Comparison of ENCODE assay signal across 20 cellular contexts in genomic region chr9:130593020-130593419, GRCh38. TPM values are rescaled to one million over a fixed set of nuclear protein-coding genes. Genes with fewer than 3 reads are reported as not detected.
DNase-seq lines count a peak whose midpoint lies in the region; ATAC-seq and TF ChIP-seq lines count a peak whose summit lies in the region.
"Had no signal": no experiment of that assay in that cellular context is flagged by ENCODE, and none has a peak within 500 bp of the region (broad histone marks: within the 10 kb centered on the region; RNA-seq: fewer than 3 reads in every experiment).

No MANE protein-coding gene starts in this region.

- no peak overlapping the region for H3K14ac ChIP-seq in mesenchymal stem cell (ENCODE audit: low read length in 2 of 2)

- H3K27me3 ChIP-seq in mesenchymal stem cell (ENCODE audit: control insufficient read depth in 1 of 2, insufficient read depth in 1 of 2, low read length in 2 of 2) = no peaks in the 10 kb centered on the region

- H3K27ac Mint-ChIP-seq in WTC11 = peak overlapping the region; percentile 39
- H3K27ac Mint-ChIP-seq in activated T-helper 17 cell treated with anti-CD3 and anti-CD28 coated beads, Interleukin-2, amount 50 U/mL, for 72 hours = peak overlapping the region; percentile 30
- H3K27ac Mint-ChIP-seq: CD4-positive, alpha-beta T cell had no signal

- no peak overlapping the region for H3K18ac ChIP-seq in mesenchymal stem cell (ENCODE audit: low read depth in 1 of 2, low read length in 2 of 2)

- WGBS in mesenchymal stem cell = 93% methylated on average over 2 of the region's 2 CpGs

- no peak for TF ChIP-seq CTCF in WTC11 (IDR thresholded peaks at IDR 0.05)

- no peaks in the 10 kb centered on the region for H3K27me3 Mint-ChIP-seq in WTC11 (ENCODE audit: low read depth)
- no peaks in the 10 kb centered on the region for H3K27me3 Mint-ChIP-seq in activated T-helper 17 cell treated with anti-CD3 and anti-CD28 coated beads, Interleukin-2, amount 50 U/mL, for 72 hours
- H3K27me3 Mint-ChIP-seq: CD4-positive, alpha-beta T cell had no signal

- no peak overlapping the region for H3K23ac ChIP-seq in mesenchymal stem cell (ENCODE audit: low read length in 2 of 2)

- no peak overlapping the region for H2AFZ ChIP-seq in mesenchymal stem cell (ENCODE audit: low read depth, low read length)
- H2AFZ ChIP-seq: GM23248 had no signal

- POLR2A ChIA-PET in WTC11 (lab: Charles Lee) = interaction anchor here (0.6 kb wide), 1 partner anchor 72 kb away, joined by 4 read pairs; no protein-coding TSS in a partner anchor

- no peak overlapping the region for H3K27ac ChIP-seq in mesenchymal stem cell (ENCODE audit: low read length, poor library complexity, severe bottlenecking)
- H3K27ac ChIP-seq: C4-2B, GM23248, HL-60 had no signal

- peaks cover 24% of the 10 kb centered on the region for H3K36me3 Mint-ChIP-seq in WTC11
- H3K36me3 Mint-ChIP-seq in activated T-helper 17 cell treated with anti-CD3 and anti-CD28 coated beads, Interleukin-2, amount 50 U/mL, for 72 hours (ENCODE audit: low read depth) = peaks cover 59% of the 10 kb centered on the region

- no peak overlapping the region for H2BK15ac ChIP-seq in mesenchymal stem cell (ENCODE audit: low read depth, poor library complexity, severe bottlenecking)

- no peak overlapping the region for H2BK120ac ChIP-seq in mesenchymal stem cell (ENCODE audit: low read depth, low read length)

- H3K4ac ChIP-seq in mesenchymal stem cell (ENCODE audit: low read depth in 1 of 2, low read length in 2 of 2) = no peak overlapping the region

- no peak overlapping the region for H4K91ac ChIP-seq in mesenchymal stem cell (ENCODE audit: low read length)

- peaks cover 12% of the 10 kb centered on the region; the same call in 1 of the 2 replicates for H3K4me1 Mint-ChIP-seq in WTC11
- peaks cover 8% of the 10 kb centered on the region for H3K4me1 Mint-ChIP-seq in activated T-helper 17 cell treated with anti-CD3 and anti-CD28 coated beads, Interleukin-2, amount 50 U/mL, for 72 hours

- H2BK12ac ChIP-seq in mesenchymal stem cell (ENCODE audit: low read length in 2 of 2) = peak overlapping the region in 1 of 2 experiments; percentile 19

- no peak overlapping the region for H3K9ac ChIP-seq in mesenchymal stem cell (ENCODE audit: low read length)
- H3K9ac ChIP-seq: GM23248 had no signal

- no peak overlapping the region for H2BK5ac ChIP-seq in mesenchymal stem cell (ENCODE audit: low read depth, low read length, poor library complexity, severe bottlenecking)

- no peaks in the 10 kb centered on the region for H3K9me3 Mint-ChIP-seq in WTC11
- H3K9me3 Mint-ChIP-seq in activated T-helper 17 cell treated with anti-CD3 and anti-CD28 coated beads, Interleukin-2, amount 50 U/mL, for 72 hours = no peaks in the 10 kb centered on the region
- H3K9me3 Mint-ChIP-seq: CD4-positive, alpha-beta T cell had no signal

- H2AK5ac ChIP-seq in mesenchymal stem cell (ENCODE audit: low read length, severe bottlenecking) = peak overlapping the region; percentile 35

- H3K79me1 ChIP-seq in mesenchymal stem cell (replicated peaks; ENCODE audit: low read length, poor library complexity, severe bottlenecking) = peaks cover 26% of the 10 kb centered on the region

- H3K4me2 ChIP-seq in mesenchymal stem cell (ENCODE audit: low read length, poor library complexity, severe bottlenecking) = no peak overlapping the region

- no peaks in the 10 kb centered on the region for H3K9me3 ChIP-seq in mesenchymal stem cell (ENCODE audit: control insufficient read depth, low read length)
- H3K9me3 ChIP-seq: Caco-2 had no signal

- H3K4me3 Mint-ChIP-seq in WTC11 = no peak overlapping the region
- H3K4me3 Mint-ChIP-seq in activated T-helper 17 cell treated with anti-CD3 and anti-CD28 coated beads, Interleukin-2, amount 50 U/mL, for 72 hours = no peak overlapping the region
- H3K4me3 Mint-ChIP-seq: CD4-positive, alpha-beta T cell had no signal

- CTCF ChIA-PET in WTC11 (lab: Charles Lee) = interaction anchor here (1.9 kb wide), 1 partner anchor 132 kb away, joined by 8 read pairs; no protein-coding TSS in a partner anchor

- H3K4me1 ChIP-seq in mesenchymal stem cell (ENCODE audit: control insufficient read depth, insufficient read depth, low read depth, low read length) = peaks cover 2% of the 10 kb centered on the region
- H3K4me1 ChIP-seq: Caco-2 had no signal

- H3K4me3 ChIP-seq in mesenchymal stem cell (ENCODE audit: insufficient read depth in 1 of 2, low read depth in 1 of 2, low read length in 2 of 2) = no peak overlapping the region
- H3K4me3 ChIP-seq: GM23248, K562 had no signal

- no peak overlapping the region for H4K8ac ChIP-seq in mesenchymal stem cell (ENCODE audit: low read length)

- ATAC-seq in WTC11 (no peak), left lobe of liver (peak; percentile 39), GM19455 (IDR thresholded peaks at IDR 0.05; ENCODE audit: unreplicated experiment) (no peak)
- no peak for ATAC-seq in activated T-helper 17 cell treated with anti-CD3 and anti-CD28 coated beads, Interleukin-2, amount 50 U/mL, for 72 hours (replicated peaks)
- ATAC-seq: K562 had no signal

- no peak for DNase-seq in WTC11 (ENCODE audit: low spot score)
- no peak for DNase-seq in left lobe of liver (ENCODE audit: low spot score)
- DNase-seq in mesenchymal stem cell = no peak
- no peak for DNase-seq in DMS53 (lab: John Stamatoyannopoulos, UW)
- DNase-seq in AG20443 (ENCODE audit: low spot score) = no peak
- DNase-seq in GOT3 (lab: John Stamatoyannopoulos, UW) = no peak
- DNase-seq: ACHN; AML-193; Caco-2; CD4-positive, alpha-beta T cell; DMS79; GDM1; GM23248; HCEC 1CT; IMR-90 had no signal

- peaks cover 11 to 35% of the 10 kb centered on the region in 2 experiments for H3K36me3 ChIP-seq in mesenchymal stem cell (ENCODE audit: control insufficient read depth in 1 of 2, insufficient read depth in 2 of 2, low read depth in 1 of 2, low read length in 2 of 2)

TF ChIP-seq in WTC11, 78 proteins besides CTCF, POLR2A, EP300 and RAD21 (continues in another document):
- TF ChIP-seq E2F1 (CRISPR knock-in tag; IDR thresholded peaks at IDR 0.05) (no peak), EMX1 (CRISPR knock-in tag; IDR thresholded peaks at IDR 0.05) (no peak), FOXJ3 (CRISPR knock-in tag; IDR thresholded peaks at IDR 0.05; ENCODE audit: borderline replicate concordance) (no peak), USF2 (CRISPR knock-in tag; IDR thresholded peaks at IDR 0.05) (no peak), SOX15 (CRISPR knock-in tag; IDR thresholded peaks at IDR 0.05) (no peak), ATF1 (CRISPR knock-in tag; IDR thresholded peaks at IDR 0.05) (no peak), CREB1 (CRISPR knock-in tag; IDR thresholded peaks at IDR 0.05) (no peak)
- TF ChIP-seq, protein P1, sequence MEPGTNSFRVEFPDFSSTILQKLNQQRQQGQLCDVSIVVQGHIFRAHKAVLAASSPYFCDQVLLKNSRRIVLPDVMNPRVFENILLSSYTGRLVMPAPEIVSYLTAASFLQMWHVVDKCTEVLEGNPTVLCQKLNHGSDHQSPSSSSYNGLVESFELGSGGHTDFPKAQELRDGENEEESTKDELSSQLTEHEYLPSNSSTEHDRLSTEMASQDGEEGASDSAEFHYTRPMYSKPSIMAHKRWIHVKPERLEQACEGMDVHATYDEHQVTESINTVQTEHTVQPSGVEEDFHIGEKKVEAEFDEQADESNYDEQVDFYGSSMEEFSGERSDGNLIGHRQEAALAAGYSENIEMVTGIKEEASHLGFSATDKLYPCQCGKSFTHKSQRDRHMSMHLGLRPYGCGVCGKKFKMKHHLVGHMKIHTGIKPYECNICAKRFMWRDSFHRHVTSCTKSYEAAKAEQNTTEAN (CRISPR knock-in tag; IDR thresholded peaks at IDR 0.05) = no peak
- TF ChIP-seq, protein P2, sequence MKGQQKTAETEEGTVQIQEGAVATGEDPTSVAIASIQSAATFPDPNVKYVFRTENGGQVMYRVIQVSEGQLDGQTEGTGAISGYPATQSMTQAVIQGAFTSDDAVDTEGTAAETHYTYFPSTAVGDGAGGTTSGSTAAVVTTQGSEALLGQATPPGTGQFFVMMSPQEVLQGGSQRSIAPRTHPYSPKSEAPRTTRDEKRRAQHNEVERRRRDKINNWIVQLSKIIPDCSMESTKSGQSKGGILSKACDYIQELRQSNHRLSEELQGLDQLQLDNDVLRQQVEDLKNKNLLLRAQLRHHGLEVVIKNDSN (CRISPR knock-in tag; IDR thresholded peaks at IDR 0.05) = no peak
- TF ChIP-seq, protein P3, sequence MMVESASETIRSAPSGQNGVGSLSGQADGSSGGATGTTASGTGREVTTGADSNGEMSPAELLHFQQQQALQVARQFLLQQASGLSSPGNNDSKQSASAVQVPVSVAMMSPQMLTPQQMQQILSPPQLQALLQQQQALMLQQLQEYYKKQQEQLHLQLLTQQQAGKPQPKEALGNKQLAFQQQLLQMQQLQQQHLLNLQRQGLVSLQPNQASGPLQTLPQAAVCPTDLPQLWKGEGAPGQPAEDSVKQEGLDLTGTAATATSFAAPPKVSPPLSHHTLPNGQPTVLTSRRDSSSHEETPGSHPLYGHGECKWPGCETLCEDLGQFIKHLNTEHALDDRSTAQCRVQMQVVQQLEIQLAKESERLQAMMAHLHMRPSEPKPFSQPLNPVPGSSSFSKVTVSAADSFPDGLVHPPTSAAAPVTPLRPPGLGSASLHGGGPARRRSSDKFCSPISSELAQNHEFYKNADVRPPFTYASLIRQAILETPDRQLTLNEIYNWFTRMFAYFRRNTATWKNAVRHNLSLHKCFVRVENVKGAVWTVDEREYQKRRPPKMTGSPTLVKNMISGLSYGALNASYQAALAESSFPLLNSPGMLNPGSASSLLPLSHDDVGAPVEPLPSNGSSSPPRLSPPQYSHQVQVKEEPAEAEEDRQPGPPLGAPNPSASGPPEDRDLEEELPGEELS (CRISPR knock-in tag; IDR thresholded peaks at IDR 0.05) = no peak

RNA-seq across cellular contexts. Expression of gene FUBP3, which starts 13.6 kb away (rescaled TPM):
- 68.4 to 83.0 TPM (median 69.6 TPM) in 3 replicates for total RNA-seq in WTC11 (2021)
- 10 to 100 TPM; 25.4 to 47.6 TPM for total RNA-seq in activated T-helper 17 cell treated with anti-CD3 and anti-CD28 coated beads, Interleukin-2, amount 50 U/mL, for 72 hours
- 31.1 TPM for total RNA-seq in left lobe of liver
- polyA plus RNA-seq in mesenchymal stem cell (2013, experiment 1 of 2) = 38.9 TPM
- polyA plus RNA-seq in mesenchymal stem cell (2013, experiment 2 of 2) = 38.0 TPM
